7 cellular contexts compared by ENCODE assay signal in the genomic region with DNA sequence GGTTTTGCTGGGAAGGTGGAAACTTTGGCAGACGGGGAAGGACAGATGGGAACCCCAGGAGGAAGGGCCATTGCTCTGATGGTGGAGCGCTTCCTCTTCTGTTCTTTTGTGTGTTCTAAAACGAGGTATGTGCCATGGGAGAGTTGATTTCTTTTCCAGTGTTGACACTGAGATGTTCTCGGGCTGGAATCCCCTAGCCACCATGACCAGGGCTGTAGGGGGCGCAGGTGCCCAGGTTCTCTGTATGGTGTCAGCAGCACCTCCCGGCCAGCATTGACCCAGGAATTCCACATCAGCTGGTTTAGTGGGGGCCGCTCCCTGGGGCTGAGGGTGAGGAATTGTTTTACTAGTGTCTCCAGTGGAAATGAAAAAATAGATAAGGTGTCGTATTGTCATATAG. TPM values are rescaled to one million over a fixed set of nuclear protein-coding genes. Genes with fewer than 3 reads are reported as not detected.
DNase-seq lines count a peak whose midpoint lies in the region; ATAC-seq, FAIRE-seq and TF ChIP-seq lines count a peak whose summit lies in the region.

No MANE protein-coding gene starts in this region.

- peak overlapping the region; percentile 89 for H3K4me2 ChIP-seq in astrocyte (ENCODE audit: low read length)

- H3K4me3 Mint-ChIP-seq in HFFc6 (peak overlapping the region; percentile 41), astrocyte (ENCODE audit: unreplicated experiment) (no peak overlapping the region), nephron (peak overlapping the region; percentile 78 to 82 (median 81))

- H3K27me3 Mint-ChIP-seq in HFFc6 (ENCODE audit: insufficient read depth) (peaks cover 4% of the 10 kb centered on the region; the same call in 1 of the 2 replicates), astrocyte (ENCODE audit: low read depth, unreplicated experiment) (peaks cover 9% of the 10 kb centered on the region), nephron (ENCODE audit: low read depth) (no peaks in the 10 kb centered on the region)

- H3K9me3 ChIP-seq in astrocyte (ENCODE audit: insufficient read depth, low read depth, low read length) = no peaks in the 10 kb centered on the region

- TF ChIP-seq CTCF in HFFc6 (IDR thresholded peaks at IDR 0.05) (no peak), astrocyte (IDR thresholded peaks at IDR 0.05; ENCODE audit: insufficient read depth, low read depth, low read length) (peak; percentile 6), nephron (IDR thresholded peaks at IDR 0.05; ENCODE audit: unreplicated experiment in 3 of 3) (no peak)

- H3K27ac Mint-ChIP-seq in HFFc6 (peak overlapping the region; percentile 51), astrocyte (ENCODE audit: unreplicated experiment) (no peak overlapping the region), nephron (peak overlapping the region; percentile 15 to 74 (median 59))

- H4K20me1 ChIP-seq in astrocyte (ENCODE audit: insufficient read depth, low read length) = no peaks in the 10 kb centered on the region

- H3K4me1 Mint-ChIP-seq in HFFc6 (ENCODE audit: low read depth) = peaks cover 26% of the 10 kb centered on the region
- peaks cover 6% of the 10 kb centered on the region for H3K4me1 Mint-ChIP-seq in astrocyte (ENCODE audit: low read depth, unreplicated experiment)
- H3K4me1 Mint-ChIP-seq in nephron = peaks cover 12% of the 10 kb centered on the region

- no peak overlapping the region for H3K9ac ChIP-seq in astrocyte (ENCODE audit: low read length)

- peak overlapping the region; percentile 43 for H3K4me3 ChIP-seq in astrocyte (ENCODE audit: insufficient read depth, low read depth, low read length)

- DNase-seq in Daoy (ENCODE audit: low read depth) (peak; percentile 26), HFFc6 (no peak), astrocyte (ENCODE audit: low read depth) (no peak)

- H2AFZ ChIP-seq in astrocyte (ENCODE audit: low read depth, low read length) = peak overlapping the region; percentile 59

- no peaks in the 10 kb centered on the region for H3K36me3 ChIP-seq in astrocyte (ENCODE audit: insufficient read depth, low read length)

- H3K79me2 ChIP-seq in astrocyte (ENCODE audit: insufficient read depth, low read length) = no peaks in the 10 kb centered on the region

- no peak for ATAC-seq in HG02678 (IDR thresholded peaks at IDR 0.05; ENCODE audit: unreplicated experiment)
- no peak for ATAC-seq in GM19351 (IDR thresholded peaks at IDR 0.05; ENCODE audit: unreplicated experiment)
- no peak for ATAC-seq in GM18867 (IDR thresholded peaks at IDR 0.05; ENCODE audit: unreplicated experiment)

- no peak for FAIRE-seq in astrocyte (lab: Jason Lieb, UNC)

- H3K27me3 ChIP-seq in astrocyte (ENCODE audit: insufficient read depth, low read length) = no peaks in the 10 kb centered on the region

- H3K9me3 Mint-ChIP-seq in HFFc6 (no peaks in the 10 kb centered on the region), astrocyte (ENCODE audit: unreplicated experiment) (peaks cover 6% of the 10 kb centered on the region), nephron (no peaks in the 10 kb centered on the region)

- H3K4me1 ChIP-seq in astrocyte (ENCODE audit: insufficient read depth, low read length) = peaks cover 6% of the 10 kb centered on the region

- no peaks in the 10 kb centered on the region for H3K36me3 Mint-ChIP-seq in HFFc6 (ENCODE audit: low read depth)
- H3K36me3 Mint-ChIP-seq in astrocyte (ENCODE audit: low read depth, unreplicated experiment) = peaks cover 3% of the 10 kb centered on the region
- H3K36me3 Mint-ChIP-seq in nephron (ENCODE audit: low read depth) = no peaks in the 10 kb centered on the region

- H3K27ac ChIP-seq in astrocyte (ENCODE audit: low read depth, low read length) = no peak overlapping the region

RNA-seq across cellular contexts. Expression of a gene that starts 34.3 kb away (rescaled TPM):
- 28.1 and 34.7 TPM in 2 replicates for total RNA-seq in Daoy (2014; rRNA removed; shearing (Covaris generic))
- 10 to 100 TPM; 37.5 to 47.1 (median 45.1) TPM for total RNA-seq in HFFc6 (2021; fragmentation: NEBNext Ultra II Directional; extraction: Animal tissue kit (Norgen Biotek cat#: 25700))
- 32.4 and 33.3 TPM in 2 replicates for total RNA-seq in astrocyte
